In genomic region chr12:75155962-75156361, GRCh38 we compare ENCODE assay signal across 26 cellular contexts. TPM values are rescaled to one million over a fixed set of nuclear protein-coding genes. Genes with fewer than 3 reads are reported as not detected.
"Had no signal": no experiment of that assay in that cellular context is flagged by ENCODE, and none has a peak within 500 bp of the region (broad histone marks: within the 10 kb centered on the region; RNA-seq: fewer than 3 reads in every experiment).

No MANE protein-coding gene starts in this region.

- H3K36me3 ChIP-seq: SJCRH30 had no signal

- DNase-seq: IMR-90, Kasumi-1, KG1, MM.1S, NCI-H1092 treated with DMSO at 0.1 percent for 48 hours, NCI-H1436 treated with DMSO at 0.1 percent for 48 hours, NCI-H1694, NCI-H187 treated with DMSO at 0.1 percent for 48 hours, NCI-H2029 treated with DMSO at 0.1 percent for 48 hours, NCI-H2107, NCI-H2227 treated with DMSO at 0.1 percent for 48 hours, NCI-H524, NCI-H526 treated with DMSO at 0.1 percent for 48 hours, NCI-H748 treated with DMSO at 0.1 percent for 48 hours, PC-3, SHP77 treated with DMSO at 0.1 percent for 48 hours, SJCRH30, T-helper 1 cell, T-helper 17 cell had no signal

- H3K4me3 ChIP-seq: SJCRH30 had no signal

- H3K9me3 ChIP-seq: SJCRH30 had no signal

- ATAC-seq: Panc1, PC-3, Right ventricle myocardium inferior, SK-N-SH treated with all-trans-retinoic acid at 6 μM for 48 hours, T-helper 17 cell had no signal

- H3K27ac ChIP-seq: SJCRH30 had no signal

- H3K27me3 ChIP-seq: SJCRH30 had no signal

- H3K4me1 ChIP-seq: SJCRH30 had no signal

RNA-seq across cellular contexts. Expression of gene KCNC2, which starts 53.7 kb away (rescaled TPM):
- total RNA-seq: IMR-90, M059J, NCI-H460, OCI-LY7, PC-3, Right ventricle myocardium inferior, RPMI7951, SJCRH30, T-helper 17 cell had no signal
- polyA plus RNA-seq: IMR-90 had no signal
